ENCODE assay signal across 12 cellular contexts in the genomic region with DNA sequence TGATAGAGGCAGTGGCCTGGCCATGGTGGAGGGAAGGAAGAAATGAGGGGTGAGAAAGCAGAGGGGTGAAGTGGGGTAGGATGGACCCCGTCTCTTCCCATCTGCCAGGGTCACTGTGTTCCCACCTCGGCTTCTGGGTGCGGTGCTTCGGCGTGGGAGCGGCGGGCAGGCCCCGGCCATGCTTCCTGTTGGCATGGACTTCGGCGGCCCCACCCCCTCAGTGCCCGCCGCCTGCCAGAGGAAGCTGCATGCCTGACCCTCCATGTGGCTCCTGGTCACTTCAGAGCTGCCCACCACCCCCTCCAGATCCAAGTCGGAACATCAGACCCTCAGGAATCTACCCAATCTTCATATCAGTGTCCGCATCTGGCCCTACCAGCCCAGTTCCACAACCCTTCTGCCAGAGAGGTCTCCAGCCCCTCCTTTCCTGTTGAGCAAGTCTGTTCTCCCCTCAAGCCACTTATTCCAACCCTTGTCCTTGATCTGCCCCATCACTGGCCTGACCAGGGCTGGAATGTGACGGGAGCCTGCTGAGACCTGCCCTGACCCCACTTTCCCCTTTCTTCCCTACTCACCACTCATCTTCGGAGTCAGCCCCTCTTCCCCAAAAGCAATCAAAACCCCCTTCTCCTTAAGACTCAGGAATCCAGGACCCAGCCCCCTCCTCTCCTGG. TPM values are rescaled to one million over a fixed set of nuclear protein-coding genes. Genes with fewer than 3 reads are reported as not detected.
A peak's percentile ranks its signal among the peaks of the same experiment; 100 is the strongest.
DNase-seq lines count a peak whose midpoint lies in the region; ATAC-seq, FAIRE-seq and TF ChIP-seq lines count a peak whose summit lies in the region.
"Had no signal": no experiment of that assay in that cellular context is flagged by ENCODE, and none has a peak within 500 bp of the region (broad histone marks: within the 10 kb centered on the region; RNA-seq: fewer than 3 reads in every experiment).

No MANE protein-coding gene starts in this region.

- H3K27ac Mint-ChIP-seq in CD4-positive, CD25-positive, alpha-beta regulatory T cell = peak overlapping the region; percentile 92 to 99 (median 94)
- H3K27ac Mint-ChIP-seq in GM23338 = no peak overlapping the region
- peak overlapping the region; percentile 85 for H3K27ac Mint-ChIP-seq in activated naive CD8-positive, alpha-beta T cell treated with anti-CD3 and anti-CD28 coated beads for 36 hours

- no peak for ATAC-seq in CD4-positive, CD25-positive, alpha-beta regulatory T cell (ENCODE audit: low read depth in 2 of 2)
- ATAC-seq in GM23338 (no peak), GM21717 (IDR thresholded peaks at IDR 0.05; ENCODE audit: unreplicated experiment) (no peak), GM18873 (IDR thresholded peaks at IDR 0.05; ENCODE audit: low FRiP score, unreplicated experiment) (no peak)
- ATAC-seq: left lobe of liver had no signal

- peak overlapping the region; percentile 85 for H3K9ac ChIP-seq in mucosa of stomach (ENCODE audit: low read length)

- H2AFZ ChIP-seq in GM23338 = no peak overlapping the region; the same call in 1 of the 2 replicates

- H3K4me3 ChIP-seq in CD4-positive, CD25-positive, alpha-beta regulatory T cell (ENCODE audit: low read depth, low read length) = peak overlapping the region; percentile 82
- H3K4me3 ChIP-seq in GM23338 (no peak overlapping the region), mucosa of stomach (ENCODE audit: low read length) (peak overlapping the region; percentile 44)

- H4K20me1 ChIP-seq in GM23338 (replicated peaks; ENCODE audit: insufficient read depth) = no peaks in the 10 kb centered on the region

- H3K36me3 ChIP-seq in CD4-positive, CD25-positive, alpha-beta regulatory T cell (ENCODE audit: control insufficient read depth, insufficient read depth, low read length) = peaks cover 2% of the 10 kb centered on the region
- H3K36me3 ChIP-seq in GM23338 (ENCODE audit: insufficient read depth) = no peaks in the 10 kb centered on the region
- no peaks in the 10 kb centered on the region for H3K36me3 ChIP-seq in mucosa of stomach (ENCODE audit: control insufficient read depth, insufficient read depth, low read length)

- no peaks in the 10 kb centered on the region for H3K79me2 ChIP-seq in GM23338 (replicated peaks; ENCODE audit: insufficient read depth)

- H3K4me3 Mint-ChIP-seq in CD4-positive, CD25-positive, alpha-beta regulatory T cell = peak overlapping the region; percentile 88 to 98 (median 96)
- no peak overlapping the region; the same call in 2 of the 3 replicates for H3K4me3 Mint-ChIP-seq in GM23338
- peak overlapping the region; percentile 88 for H3K4me3 Mint-ChIP-seq in activated naive CD8-positive, alpha-beta T cell treated with anti-CD3 and anti-CD28 coated beads for 36 hours

- peaks cover 5% of the 10 kb centered on the region for H3K36me3 Mint-ChIP-seq in CD4-positive, CD25-positive, alpha-beta regulatory T cell
- no peaks in the 10 kb centered on the region for H3K36me3 Mint-ChIP-seq in GM23338 (ENCODE audit: low read depth)
- H3K36me3 Mint-ChIP-seq in activated naive CD8-positive, alpha-beta T cell treated with anti-CD3 and anti-CD28 coated beads for 36 hours = peaks cover 28% of the 10 kb centered on the region

- no peaks in the 10 kb centered on the region for H3K9me3 ChIP-seq in CD4-positive, CD25-positive, alpha-beta regulatory T cell (ENCODE audit: control insufficient read depth in 2 of 2, low read length in 2 of 2)
- H3K9me3 ChIP-seq in mucosa of stomach (ENCODE audit: control insufficient read depth, low read length) = no peaks in the 10 kb centered on the region

- no peak for FAIRE-seq in GM19239 (lab: Jason Lieb, UNC)
- FAIRE-seq: H54 had no signal

- no peaks in the 10 kb centered on the region for H3K27me3 Mint-ChIP-seq in CD4-positive, CD25-positive, alpha-beta regulatory T cell
- peaks cover 29% of the 10 kb centered on the region for H3K27me3 Mint-ChIP-seq in GM23338 (ENCODE audit: insufficient read depth, low read depth, poor library complexity)
- no peaks in the 10 kb centered on the region for H3K27me3 Mint-ChIP-seq in activated naive CD8-positive, alpha-beta T cell treated with anti-CD3 and anti-CD28 coated beads for 36 hours

- intact Hi-C loops in posterior cingulate gyrus (cut with DNase I) = no loop called here

- H3K4me1 ChIP-seq in CD4-positive, CD25-positive, alpha-beta regulatory T cell (ENCODE audit: control insufficient read depth, insufficient read depth, low read length, poor library complexity, severe bottlenecking) = peaks cover 84% of the 10 kb centered on the region
- H3K4me1 ChIP-seq in GM23338 (ENCODE audit: insufficient read depth) (peaks cover 23% of the 10 kb centered on the region), mucosa of stomach (ENCODE audit: control insufficient read depth, insufficient read depth, low read length) (peaks cover 85% of the 10 kb centered on the region)

- H3K9me3 Mint-ChIP-seq in CD4-positive, CD25-positive, alpha-beta regulatory T cell = no peaks in the 10 kb centered on the region
- no peaks in the 10 kb centered on the region; the same call in 2 of the 3 replicates for H3K9me3 Mint-ChIP-seq in GM23338
- H3K9me3 Mint-ChIP-seq in activated naive CD8-positive, alpha-beta T cell treated with anti-CD3 and anti-CD28 coated beads for 36 hours = no peaks in the 10 kb centered on the region

- no peaks in the 10 kb centered on the region for H3K27me3 ChIP-seq in CD4-positive, CD25-positive, alpha-beta regulatory T cell (ENCODE audit: control insufficient read depth, insufficient read depth, low read length)
- H3K27me3 ChIP-seq in GM23338 (ENCODE audit: insufficient read depth) (peaks cover 15% of the 10 kb centered on the region), mucosa of stomach (ENCODE audit: control insufficient read depth, insufficient read depth, low read length) (no peaks in the 10 kb centered on the region)

- TF ChIP-seq CTCF in GM23338 (conservative IDR thresholded peaks at IDR 0.05; ENCODE audit: low read depth in 2 of 2) = no peak

- H3K4me1 Mint-ChIP-seq in CD4-positive, CD25-positive, alpha-beta regulatory T cell = peaks cover 15 to 93% (median 58%) of the 10 kb centered on the region in 4 donors
- peaks cover 44% of the 10 kb centered on the region for H3K4me1 Mint-ChIP-seq in GM23338
- H3K4me1 Mint-ChIP-seq in activated naive CD8-positive, alpha-beta T cell treated with anti-CD3 and anti-CD28 coated beads for 36 hours = peaks cover 58% of the 10 kb centered on the region

- peak overlapping the region; percentile 77 for H3K27ac ChIP-seq in CD4-positive, CD25-positive, alpha-beta regulatory T cell (ENCODE audit: insufficient read depth, low read length, poor library complexity, severe bottlenecking)
- no peak overlapping the region for H3K27ac ChIP-seq in GM23338 (ENCODE audit: low read depth)

- H3K4me2 ChIP-seq in GM23338 = 0 out of 2 replicates have a peak overlapping the region, but pooled peaks have one; percentile 1

- no peaks in the 10 kb centered on the region for H3F3A ChIP-seq in GM23338 (replicated peaks; ENCODE audit: low read depth)

- DNase-seq in CD4-positive, CD25-positive, alpha-beta regulatory T cell = no peak
- DNase-seq in GM23338 (ENCODE audit: low spot score) = no peak
- no peak for DNase-seq in activated naive CD8-positive, alpha-beta T cell treated with anti-CD3 and anti-CD28 coated beads for 36 hours
- DNase-seq in posterior cingulate gyrus = no peak
- no peak for DNase-seq in GM19239 (ENCODE audit: insufficient read length, low spot score)
- DNase-seq: activated CD8-positive, alpha-beta memory T cell treated with anti-CD3 and anti-CD28 coated beads, Interleukin-2, amount 50 U/mL, for 4 hours; NK-92 treated with Interleukin-12 subunit alpha and Interleukin-12 subunit beta, amount 100 ng/mL, for 24 hours had no signal

- no peaks in the 10 kb centered on the region for H3K9me2 ChIP-seq in GM23338 (ENCODE audit: insufficient read depth)

TF ChIP-seq in GM23338, 12 proteins besides CTCF, POLR2A, EP300 and RAD21 (continues in another document):
- no peak for TF ChIP-seq EZH2phosphoT487 (IDR thresholded peaks at IDR 0.05; ENCODE audit: unreplicated experiment)
- TF ChIP-seq STAT1 (IDR thresholded peaks at IDR 0.05; ENCODE audit: unreplicated experiment) = no peak
- TF ChIP-seq ZNF331 (CRISPR knock-in tag; IDR thresholded peaks at IDR 0.05; ENCODE audit: low read depth) = no peak

RNA-seq across cellular contexts. Expression of a gene that starts 1.5 kb away (rescaled TPM):
- total RNA-seq in CD4-positive, CD25-positive, alpha-beta regulatory T cell = 56.1 TPM
- polyA plus RNA-seq in CD4-positive, CD25-positive, alpha-beta regulatory T cell = 10 to 100 TPM; 16.7 to 33.0 (median 30.1) TPM
- 3.2 and 3.4 TPM in 2 replicates for total RNA-seq in GM23338 (2014; rRNA removed; shearing (Covaris generic))
- 0.75 and 0.86 TPM in 2 replicates for polyA plus RNA-seq in GM23338 (2016; fragmentation: Nextera tagmentation; extraction: Ambion mirVana)
- 10 to 100 TPM; 38.9 to 41.5 TPM for total RNA-seq in activated naive CD8-positive, alpha-beta T cell treated with anti-CD3 and anti-CD28 coated beads for 36 hours

RNA-seq across cellular contexts. Expression of a gene that starts 23.0 kb away (rescaled TPM):
- total RNA-seq in CD4-positive, CD25-positive, alpha-beta regulatory T cell = not detected
- polyA plus RNA-seq in CD4-positive, CD25-positive, alpha-beta regulatory T cell = under 1 TPM in 1 of 4 donors, not detected in 3; 0.60 TPM
- total RNA-seq in GM23338 (2014; rRNA removed; shearing (Covaris generic)) = 0.54 and 1.1 TPM in 2 replicates
- polyA plus RNA-seq in GM23338 (2016; fragmentation: Nextera tagmentation; extraction: Ambion mirVana) = 0.61 and 1.5 TPM in 2 replicates
- 1 to 10 TPM; 1.6 TPM for total RNA-seq in activated naive CD8-positive, alpha-beta T cell treated with anti-CD3 and anti-CD28 coated beads for 36 hours
- total RNA-seq: left lobe of liver had no signal

RNA-seq across cellular contexts. Expression of a gene that starts 24.5 kb away (rescaled TPM):
- 40.7 TPM for total RNA-seq in CD4-positive, CD25-positive, alpha-beta regulatory T cell
- polyA plus RNA-seq in CD4-positive, CD25-positive, alpha-beta regulatory T cell = 1 to 10 TPM; 3.4 to 7.0 (median 5.8) TPM
- total RNA-seq in GM23338 (2014; rRNA removed; shearing (Covaris generic)) = 6.3 and 13.2 TPM in 2 replicates
- 14.0 and 15.7 TPM in 2 replicates for polyA plus RNA-seq in GM23338 (2016; fragmentation: Nextera tagmentation; extraction: Ambion mirVana)
- total RNA-seq in activated naive CD8-positive, alpha-beta T cell treated with anti-CD3 and anti-CD28 coated beads for 36 hours = 10 to 100 TPM; 55.7 to 58.1 TPM

RNA-seq across cellular contexts. Expression of a gene that starts 47.8 kb away (rescaled TPM):
- 6.0 TPM for total RNA-seq in CD4-positive, CD25-positive, alpha-beta regulatory T cell
- polyA plus RNA-seq in CD4-positive, CD25-positive, alpha-beta regulatory T cell = 1 to 10 TPM; 1.4 to 5.1 (median 3.7) TPM
- 8.7 and 12.0 TPM in 2 replicates for total RNA-seq in GM23338 (2014; rRNA removed; shearing (Covaris generic))
- polyA plus RNA-seq in GM23338 (2016; fragmentation: Nextera tagmentation; extraction: Ambion mirVana) = 3.0 and 3.1 TPM in 2 replicates
- total RNA-seq in activated naive CD8-positive, alpha-beta T cell treated with anti-CD3 and anti-CD28 coated beads for 36 hours = 1 to 10 TPM; 5.6 to 7.2 TPM
